Comparison of ENCODE assay signal across 8 cellular contexts in genomic region chr18:79679552-79680099, GRCh38. TPM values are rescaled to one million over a fixed set of nuclear protein-coding genes. Genes with fewer than 3 reads are reported as not detected.
A peak's percentile ranks its signal among the peaks of the same experiment; 100 is the strongest.
DNase-seq lines count a peak whose midpoint lies in the region; ATAC-seq and TF ChIP-seq lines count a peak whose summit lies in the region.

Gene CTDP1 (plus strand): TSS chr18:79679803. CDS start chr18:79679948, 145 bp downstream.

- intact Hi-C loops in right cardiac atrium (cut with DNase I), result loop anchor here in 1 of 4 donors (10.0 kb wide), 1 partner anchor 355 kb away; the partner anchor contains the start of gene RBFA

- peaks cover 0 to 4% (median 0%) of the 10 kb centered on the region in 3 donors for H3K9me3 Mint-ChIP-seq in T-cell

- POLR2A ChIA-PET in T-cell (lab: Charles Lee), result interaction anchor here in 1 of 2 donors (1.4 kb wide), 1 partner anchor 16 kb away, joined by 3 read pairs; no protein-coding TSS in a partner anchor

- H3K4me3 ChIP-seq in right cardiac atrium (ENCODE audit: low read length) (peak within 1 kb of the TSS; percentile 69), urinary bladder (ENCODE audit: low read depth, low read length) (peak within 1 kb of the TSS; percentile 98)

- CTCF ChIA-PET in T-cell (lab: Charles Lee), result interaction anchor here (0.6 kb wide), 2 partner anchors 208 to 287 kb away, joined by 3 read pairs; no protein-coding TSS in a partner anchor

- WGBS in right cardiac atrium, result under 1% methylated on average over 88 of the region's 88 CpGs
- under 1% methylated on average over 88 of the region's 88 CpGs for WGBS in urinary bladder

- H3K4me1 ChIP-seq in right cardiac atrium (ENCODE audit: control insufficient read depth, insufficient read depth, low read length) (no peaks in the 10 kb centered on the region), urinary bladder (ENCODE audit: insufficient read depth) (peaks cover 2% of the 10 kb centered on the region)

- H3K9me3 ChIP-seq in right cardiac atrium (ENCODE audit: control insufficient read depth, low read length), result no peaks in the 10 kb centered on the region

- no peaks in the 10 kb centered on the region for H3K36me3 ChIP-seq in urinary bladder (ENCODE audit: insufficient read depth)

- peak; percentile 70 for ATAC-seq in HG02763 (IDR thresholded peaks at IDR 0.05; ENCODE audit: unreplicated experiment)
- peak; percentile 63 to 67 (median 66) for ATAC-seq in T-cell (replicated peaks in 1 of 4)
- peak; percentile 91 to 92 for ATAC-seq in right cardiac atrium

- peaks cover 56 to 68% (median 68%) of the 10 kb centered on the region in 3 donors for H3K4me1 Mint-ChIP-seq in T-cell

- peaks cover 13% of the 10 kb centered on the region for H3K36me3 Mint-ChIP-seq in T-cell

- H3K27me3 ChIP-seq in right cardiac atrium (ENCODE audit: control insufficient read depth, insufficient read depth), result no peaks in the 10 kb centered on the region

- H3K27me3 Mint-ChIP-seq in T-cell, result no peaks in the 10 kb centered on the region

- H3K27ac Mint-ChIP-seq in T-cell, result peak within 1 kb of the TSS; percentile 99

- peak within 1 kb of the TSS; percentile 93 to 97 (median 93) for H3K4me3 Mint-ChIP-seq in T-cell

- peak; percentile 98 for DNase-seq in GM13977 (ENCODE audit: low spot score)
- DNase-seq in NCI-H1417 treated with DMSO at 0.1 percent for 48 hours (lab: John Stamatoyannopoulos, UW), result peak; percentile 88
- peak in 32 of 34 experiments; percentile 80 to 91 (median 86) for DNase-seq in T-cell
- DNase-seq in amygdala (lab: John Stamatoyannopoulos, UW), result peak in 48 of 56 donors; percentile 68 to 98 (median 91)
- peak; percentile 95 to 98 (median 96) for DNase-seq in right cardiac atrium
- peak; percentile 78 for DNase-seq in pulmonary artery endothelial cell (ENCODE audit: low read depth, low spot score)

- in situ Hi-C loops in GM13977 (cut with MboI; ENCODE audit: low pct_unique_long_range_greater_than_20kb, low sequenced_read_pairs, unreplicated experiment), result no loop called here

- peak within 1 kb of the TSS; percentile 73 for H3K27ac ChIP-seq in right cardiac atrium (ENCODE audit: low read length)
- peak within 1 kb of the TSS; percentile 96 for H3K27ac ChIP-seq in urinary bladder (ENCODE audit: low read depth)

- TF ChIP-seq CTCF in GM13977 (IDR thresholded peaks at IDR 0.05; ENCODE audit: extremely low read depth, insufficient read depth, missing control alignments), result no peak

RNA-seq across cellular contexts. Expression of gene CTDP1, which starts in this region (rescaled TPM):
- 10 to 100 TPM; 46.3 to 78.0 (median 49.4) TPM for total RNA-seq in T-cell
- 10 to 100 TPM in 2 of 4 donors, 1 to 10 TPM in 2; 9.6 to 11.5 (median 10.1) TPM for total RNA-seq in right cardiac atrium
- polyA plus RNA-seq in right cardiac atrium, result 7.1 TPM
- 36.1 and 37.1 TPM in 2 replicates for total RNA-seq in pulmonary artery endothelial cell
- 10.1 TPM for total RNA-seq in urinary bladder
- polyA plus RNA-seq in urinary bladder, result 16.0 TPM

Comparison
In these comparisons a context has a peak if more than half of its experiments do, and no peak if none do; other contexts are left out.
1. Peak in every context shown above with its lines: DNase-seq, ATAC-seq, H3K4me3 ChIP-seq and H3K27ac ChIP-seq.